In genomic region chr16:46748775-46749705, GRCh38 we compare ENCODE assay signal across 9 cellular contexts. TPM values are rescaled to one million over a fixed set of nuclear protein-coding genes. Genes with fewer than 3 reads are reported as not detected.
DNase-seq lines count a peak whose midpoint lies in the region; ATAC-seq lines count a peak whose summit lies in the region.
"Had no signal": no experiment of that assay in that cellular context is flagged by ENCODE, and none has a peak within 500 bp of the region (broad histone marks: within the 10 kb centered on the region; RNA-seq: fewer than 3 reads in every experiment).

No MANE protein-coding gene starts in this region.

- ATAC-seq in GM21786 (IDR thresholded peaks at IDR 0.05; ENCODE audit: unreplicated experiment) (peak; percentile 71), left ventricle myocardium superior (peak; percentile 62), HG03378 (IDR thresholded peaks at IDR 0.05; ENCODE audit: unreplicated experiment) (no peak), HG03342 (IDR thresholded peaks at IDR 0.05; ENCODE audit: unreplicated experiment) (no peak)

- intact Hi-C loops in left ventricle myocardium superior (cut with micrococcal nuclease) = no loop called here

- DNase-seq in DMS79 (lab: John Stamatoyannopoulos, UW) (peak; percentile 28), NCI-H146 (lab: John Stamatoyannopoulos, UW) (peak; percentile 41), left ventricle myocardium superior (peak; percentile 90), MV-4-11 (lab: John Stamatoyannopoulos, UW) (no peak), cerebellum (ENCODE audit: low spot score) (no peak)
- DNase-seq: NCI-H1930 had no signal

RNA-seq across cellular contexts. Expression of gene MYLK3, which starts 0.9 kb away (rescaled TPM):
- 274 TPM for total RNA-seq in left ventricle myocardium superior
- 1.3 TPM for total RNA-seq in cerebellum

RNA-seq across cellular contexts. Expression of gene ORC6, which starts 59.6 kb away (rescaled TPM):
- total RNA-seq in left ventricle myocardium superior (1.3 TPM), cerebellum (15.6 TPM)

Comparison
In these comparisons a context has a peak if more than half of its experiments do, and no peak if none do; other contexts are left out.
1. DNase-seq: peak in DMS79 (single experiment), NCI-H146 (single experiment) and left ventricle myocardium superior (single experiment); none in MV-4-11 (single experiment) and cerebellum (single experiment).
2. ATAC-seq: peak in GM21786 (single experiment) and left ventricle myocardium superior (single experiment); none in HG03378 (single experiment) and HG03342 (single experiment).
3. RNA of gene MYLK3, which starts 0.9 kb away (total RNA-seq): 274 TPM in left ventricle myocardium superior (single experiment); 1.3 TPM in cerebellum (single experiment); every median in the first group is over 100 times any median in the second.